ENCODE assay signal across 11 cellular contexts in the genomic region with DNA sequence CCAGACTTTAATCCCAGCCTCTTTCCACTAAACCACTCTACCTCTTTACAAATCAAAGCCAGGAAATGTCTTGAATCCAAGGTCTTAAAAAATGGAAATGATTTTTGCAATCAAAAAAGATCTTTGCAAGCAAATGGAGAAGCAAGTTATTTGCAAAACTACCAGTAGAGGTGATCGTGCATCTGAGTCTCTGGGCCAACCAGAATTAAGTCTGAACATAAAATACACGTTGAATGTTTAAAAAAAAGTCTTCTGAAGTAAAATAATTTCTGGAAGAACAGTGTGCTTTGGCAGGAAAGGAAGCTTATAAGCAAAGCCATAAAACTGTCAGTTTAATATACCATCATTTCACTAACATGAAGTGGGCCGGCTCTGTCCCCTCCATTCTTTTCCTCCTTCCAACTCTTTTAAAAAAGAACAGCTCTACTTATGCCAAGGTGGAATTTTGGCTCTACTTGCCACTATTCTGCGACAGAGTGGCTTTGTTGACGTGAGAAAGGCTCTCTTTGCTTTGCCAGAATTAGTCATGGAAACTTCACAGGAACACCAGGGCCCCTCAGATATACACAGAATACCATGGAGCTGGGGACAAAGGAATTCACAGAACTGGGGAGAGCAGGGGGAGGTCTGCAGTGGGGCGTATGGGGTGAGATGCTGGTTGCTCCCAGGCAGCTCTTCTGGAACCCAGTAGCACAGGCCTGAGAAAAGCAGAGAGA. TPM values are rescaled to one million over a fixed set of nuclear protein-coding genes. Genes with fewer than 3 reads are reported as not detected.
A peak's percentile ranks its signal among the peaks of the same experiment; 100 is the strongest.
DNase-seq lines count a peak whose midpoint lies in the region; ATAC-seq and TF ChIP-seq lines count a peak whose summit lies in the region.
"Had no signal": no experiment of that assay in that cellular context is flagged by ENCODE, and none has a peak within 500 bp of the region (broad histone marks: within the 10 kb centered on the region; RNA-seq: fewer than 3 reads in every experiment).

No MANE protein-coding gene starts in this region.

- peaks cover 4 to 11% (median 10%) of the 10 kb centered on the region in 3 experiments for H3K36me3 Mint-ChIP-seq in H9 (ENCODE audit: insufficient read depth in 1 of 3, low read depth in 3 of 3)
- H3K36me3 Mint-ChIP-seq in activated CD4-positive, alpha-beta T cell treated with anti-CD3 and anti-CD28 coated beads for 36 hours (ENCODE audit: low read depth), result no peaks in the 10 kb centered on the region

- H3K27ac Mint-ChIP-seq in H9, result peak overlapping the region; percentile 12 to 77 (median 41); a peak in 3 of 7 replicates
- H3K27ac Mint-ChIP-seq in activated CD4-positive, alpha-beta T cell treated with anti-CD3 and anti-CD28 coated beads for 36 hours, result no peak overlapping the region

- TF ChIP-seq CTCF in H9 (conservative IDR thresholded peaks at IDR 0.05) (no peak), cardiac fibroblast (IDR thresholded peaks at IDR 0.05; ENCODE audit: low read depth, low read length) (peak; percentile 19), hepatocyte (IDR thresholded peaks at IDR 0.05; ENCODE audit: poor library complexity) (peak; percentile 37), spleen (IDR thresholded peaks at IDR 0.05 in 8 of 11, conservative IDR thresholded peaks at IDR 0.05 in 3 of 11) (no peak)

- no peak overlapping the region for H2BK12ac ChIP-seq in H9 (ENCODE audit: insufficient read length, low read depth, low read length)

- no peak overlapping the region for H2BK120ac ChIP-seq in H9 (ENCODE audit: low read depth, low read length, poor library complexity, severe bottlenecking)

- DNase-seq in H9 (no peak), cardiac fibroblast (ENCODE audit: low read depth in 2 of 2) (peak; percentile 63 to 84), hepatocyte (ENCODE audit: low spot score) (peak; percentile 65), spleen (no peak)
- DNase-seq in activated CD4-positive, alpha-beta T cell treated with anti-CD3 and anti-CD28 coated beads for 36 hours, result no peak
- DNase-seq in activated T-cell treated with anti-CD3 and anti-CD28 coated beads, Interleukin-2, amount 50 U/mL, for 48 hours, result no peak
- DNase-seq: activated CD8-positive, alpha-beta memory T cell treated with anti-CD3 and anti-CD28 coated beads, Interleukin-2, amount 50 U/mL, for 4 hours; DMS79; SHP77 had no signal

- H3K27me3 ChIP-seq in H9 (ENCODE audit: insufficient read depth, low read length) (no peaks in the 10 kb centered on the region), hepatocyte (no peaks in the 10 kb centered on the region), spleen (replicated peaks in 1 of 7) (no peaks in the 10 kb centered on the region)

- H4K8ac ChIP-seq in H9 (replicated peaks; ENCODE audit: insufficient read length, low read depth, low read length), result no peak overlapping the region

- H2AFZ ChIP-seq in H9 (ENCODE audit: low read length), result no peak overlapping the region
- no peak overlapping the region for H2AFZ ChIP-seq in hepatocyte

- H3K9me3 ChIP-seq in H9 (ENCODE audit: control insufficient read depth, low read depth, low read length) (no peaks in the 10 kb centered on the region), hepatocyte (ENCODE audit: low read depth) (no peaks in the 10 kb centered on the region), spleen (no peaks in the 10 kb centered on the region)

- H3K18ac ChIP-seq in H9 (ENCODE audit: insufficient read length, low read depth, low read length), result no peak overlapping the region

- peaks cover 0 to 3% of the 10 kb centered on the region in 2 experiments; a peak in 2 of 5 replicates for H3K9me3 Mint-ChIP-seq in H9
- H3K9me3 Mint-ChIP-seq in activated CD4-positive, alpha-beta T cell treated with anti-CD3 and anti-CD28 coated beads for 36 hours (ENCODE audit: low read depth), result no peaks in the 10 kb centered on the region

- H3K23ac ChIP-seq in H9 (ENCODE audit: insufficient read length, low read depth, low read length), result no peak overlapping the region

- H2BK15ac ChIP-seq in H9 (ENCODE audit: low read depth, low read length), result no peak overlapping the region

- ATAC-seq in activated CD4-positive, alpha-beta T cell treated with anti-CD3 and anti-CD28 coated beads for 36 hours, result no peak
- no peak for ATAC-seq in GM18505 (IDR thresholded peaks at IDR 0.05; ENCODE audit: unreplicated experiment)
- ATAC-seq in GM21717 (IDR thresholded peaks at IDR 0.05; ENCODE audit: unreplicated experiment), result no peak

- H3K23me2 ChIP-seq in H9 (ENCODE audit: insufficient read length, low read depth, low read length, poor library complexity, severe bottlenecking), result no peaks in the 10 kb centered on the region

- CTCF ChIA-PET in activated CD4-positive, alpha-beta T cell treated with anti-CD3 and anti-CD28 coated beads for 36 hours (lab: Charles Lee), result interaction anchor here (0.5 to 1.1 kb wide), 2 partner anchors 11 to 21 kb away, joined by 3 to 5 read pairs; no protein-coding TSS in a partner anchor

- H3K14ac ChIP-seq in H9 (ENCODE audit: insufficient read depth, low read length), result no peak overlapping the region

- H3K4ac ChIP-seq in H9 (ENCODE audit: low read depth, low read length), result no peak overlapping the region

- no peak overlapping the region for H3K9ac ChIP-seq in H9 (ENCODE audit: extremely low read depth, insufficient read length, low read length)

- intact Hi-C loops in spleen (cut with DNase I; ENCODE audit: low total_unique reads), result loop anchor here (10.0 kb wide), 1 partner anchor 134 kb away; no protein-coding TSS in a partner anchor
- intact Hi-C loops in activated CD4-positive, alpha-beta T cell treated with anti-CD3 and anti-CD28 coated beads for 36 hours (cut with DNase I, micrococcal nuclease), result no loop called here

- no peaks in the 10 kb centered on the region for H3K27me3 Mint-ChIP-seq in H9 (ENCODE audit: low read depth)
- H3K27me3 Mint-ChIP-seq in activated CD4-positive, alpha-beta T cell treated with anti-CD3 and anti-CD28 coated beads for 36 hours, result peaks cover 7% of the 10 kb centered on the region

- H3K36me3 ChIP-seq in hepatocyte (replicated peaks; ENCODE audit: insufficient read depth, low read depth), result no peaks in the 10 kb centered on the region
- H3K36me3 ChIP-seq in spleen, result no peaks in the 10 kb centered on the region

- POLR2A ChIA-PET in activated CD4-positive, alpha-beta T cell treated with anti-CD3 and anti-CD28 coated beads for 36 hours (lab: Charles Lee), result no interaction called here

- TF ChIP-seq POLR2A in spleen (IDR thresholded peaks at IDR 0.05) (no peak), GM18505 (IDR thresholded peaks at IDR 0.05; ENCODE audit: borderline replicate concordance, extremely low read depth, insufficient read depth, insufficient read length) (no peak)

- no peak overlapping the region for H2BK5ac ChIP-seq in H9 (ENCODE audit: insufficient read length, low read length)

- H4K20me1 ChIP-seq in H9 (ENCODE audit: control insufficient read depth, insufficient read depth, insufficient read length), result no peaks in the 10 kb centered on the region
- no peaks in the 10 kb centered on the region for H4K20me1 ChIP-seq in hepatocyte (ENCODE audit: insufficient read depth, poor library complexity, severe bottlenecking)

- H3K79me1 ChIP-seq in H9 (ENCODE audit: insufficient read depth, low read depth, low read length, poor library complexity, severe bottlenecking), result no peaks in the 10 kb centered on the region

- no peak overlapping the region for H3K56ac ChIP-seq in H9 (ENCODE audit: insufficient read length, low read depth, low read length)

- H3T11ph ChIP-seq in H9 (ENCODE audit: low read length), result no peak overlapping the region

- H3K4me3 ChIP-seq in cardiac fibroblast (replicated peaks in 1 of 2; ENCODE audit: low read depth in 2 of 2, low read length in 2 of 2) (no peak overlapping the region), hepatocyte (no peak overlapping the region), spleen (no peak overlapping the region)

- H2BK20ac ChIP-seq in H9 (ENCODE audit: low read depth, low read length, poor library complexity, severe bottlenecking), result no peak overlapping the region

- no peak overlapping the region for H2AK5ac ChIP-seq in H9 (ENCODE audit: insufficient read length, low read length)

- H3K27ac ChIP-seq in H9 (ENCODE audit: insufficient read length, low read depth, low read length) (no peak overlapping the region), hepatocyte (peak overlapping the region; percentile 80), spleen (peak overlapping the region in 5 of 8 donors; percentile 13 to 59 (median 36))

- no peaks in the 10 kb centered on the region for H3K9me2 ChIP-seq in hepatocyte (replicated peaks; ENCODE audit: insufficient read depth)

- no peak overlapping the region for H4K5ac ChIP-seq in H9 (ENCODE audit: insufficient read length, low read depth, low read length)

- no peak overlapping the region for H4K91ac ChIP-seq in H9 (ENCODE audit: insufficient read length, low read depth, low read length)

- no peak overlapping the region for H3K4me2 ChIP-seq in H9 (ENCODE audit: insufficient read depth, insufficient read length, low read length)
- peak overlapping the region; percentile 3 for H3K4me2 ChIP-seq in hepatocyte

- no CpG with 5 or more reads among the region's 6 CpGs for WGBS in H9 (ENCODE audit: extremely low coverage, insufficient read length, low lambda C conversion rate)
- 53% methylated on average over 6 of the region's 6 CpGs for WGBS in hepatocyte (ENCODE audit: low lambda C conversion rate, missing lambda C conversion rate)
- 41 to 58% (median 47%) methylated on average over 6 of the region's 6 CpGs for WGBS in spleen, 5 donors

- H3K4me1 ChIP-seq in H9 (ENCODE audit: insufficient read depth, low read length), result peaks cover 6% of the 10 kb centered on the region; the same call in 1 of the 2 replicates
- peaks cover 16% of the 10 kb centered on the region for H3K4me1 ChIP-seq in hepatocyte (ENCODE audit: insufficient read depth)
- peaks cover 13 to 58% (median 41%) of the 10 kb centered on the region in 6 donors for H3K4me1 ChIP-seq in spleen

- no peak overlapping the region for H3K4me3 Mint-ChIP-seq in H9
- H3K4me3 Mint-ChIP-seq in activated CD4-positive, alpha-beta T cell treated with anti-CD3 and anti-CD28 coated beads for 36 hours, result no peak overlapping the region

- peaks cover 37 to 42% of the 10 kb centered on the region in 2 experiments for H3K4me1 Mint-ChIP-seq in H9
- H3K4me1 Mint-ChIP-seq in activated CD4-positive, alpha-beta T cell treated with anti-CD3 and anti-CD28 coated beads for 36 hours, result peaks cover 11% of the 10 kb centered on the region

- no peaks in the 10 kb centered on the region; the same call in 1 of the 2 replicates for H3K79me2 ChIP-seq in H9 (ENCODE audit: insufficient read depth, low read length)
- H3K79me2 ChIP-seq in hepatocyte, result peaks cover 14% of the 10 kb centered on the region

RNA-seq across cellular contexts. Expression of a gene that starts 29.8 kb away (rescaled TPM):
- total RNA-seq in H9 (2021), result 305 and 326 TPM in 2 replicates
- 344 and 390 TPM in 2 replicates for total RNA-seq in hepatocyte
- 183 and 195 TPM in 2 replicates for polyA plus RNA-seq in hepatocyte
- total RNA-seq in spleen, result 100 to 1,000 TPM in 5 of 7 donors, 10 to 100 TPM in 2; 84.4 to 228 (median 115) TPM
- 10 to 100 TPM in 2 of 3 donors, 1 to 10 TPM in 1; 6.7 to 18.1 (median 17.9) TPM for polyA plus RNA-seq in spleen
- under 1 TPM; 0.66 to 0.83 TPM for total RNA-seq in activated CD4-positive, alpha-beta T cell treated with anti-CD3 and anti-CD28 coated beads for 36 hours

Comparison
In these comparisons a context has a peak if more than half of its experiments do, and no peak if none do; other contexts are left out.
1. DNase-seq: peak in cardiac fibroblast (2 of 2) and hepatocyte (single experiment); none in H9 (single experiment), spleen (single experiment), activated CD4-positive, alpha-beta T cell treated with anti-CD3 and anti-CD28 coated beads for 36 hours (single experiment) and activated T-cell treated with anti-CD3 and anti-CD28 coated beads, Interleukin-2, amount 50 U/mL, for 48 hours (0 of 2).
2. CTCF ChIP-seq: peak in cardiac fibroblast (single experiment) and hepatocyte (single experiment); none in H9 (single experiment) and spleen (0 of 11).
3. RNA of a gene that starts 29.8 kb away (total RNA-seq): 344 to 390 TPM in hepatocyte, 305 to 326 TPM in H9 and 84.4 to 228 TPM in spleen; 0.66 to 0.83 TPM in activated CD4-positive, alpha-beta T cell treated with anti-CD3 and anti-CD28 coated beads for 36 hours; every median in the first group is over 10 times any median in the second.